In the genomic region with DNA sequence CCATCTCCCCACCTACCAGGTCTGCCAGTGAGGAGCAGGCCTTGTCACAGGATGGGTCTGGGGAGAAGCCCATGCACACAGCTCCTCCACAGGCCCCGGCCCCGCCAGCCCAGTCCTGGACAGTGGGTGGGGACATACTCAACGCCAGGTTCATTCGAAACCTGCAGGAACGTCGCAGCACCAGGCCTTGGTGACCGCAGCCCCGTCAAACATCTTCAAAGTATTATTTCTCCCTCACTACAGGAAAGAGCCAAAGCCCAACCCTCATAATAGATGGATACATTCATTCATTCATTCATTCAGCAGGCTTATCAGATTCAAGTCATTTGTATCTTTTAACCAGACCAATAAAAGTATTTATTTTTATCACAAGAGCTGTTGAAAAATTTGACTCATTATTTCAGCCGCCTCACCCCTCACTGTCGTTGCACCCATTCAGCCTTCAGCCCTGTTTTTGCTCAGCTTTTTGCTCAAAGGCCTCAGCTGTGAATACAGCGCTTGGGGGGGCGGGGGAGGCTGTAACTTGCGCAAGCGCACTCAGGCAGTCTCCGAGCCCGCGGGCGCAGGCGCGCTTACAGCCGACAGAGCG, we compare ENCODE assay signal across 1 cellular context.
TF ChIP-seq lines count a peak whose summit lies in the region.

No MANE protein-coding gene starts in this region.

TF ChIP-seq in K562, 482 proteins besides CTCF, POLR2A, EP300 and RAD21 (continued from another document):
- TF ChIP-seq ZNF511 (CRISPR knock-in tag; IDR thresholded peaks at IDR 0.05) (no peak), BRD4 (IDR thresholded peaks at IDR 0.05) (no peak), PHF20 (IDR thresholded peaks at IDR 0.05; ENCODE audit: partially characterized antibody) (no peak), MEF2A (IDR thresholded peaks at IDR 0.05; ENCODE audit: control insufficient read depth, low read depth, low read length) (no peak), ZNF766 (CRISPR knock-in tag; conservative IDR thresholded peaks at IDR 0.05) (no peak), ZNF609 (CRISPR knock-in tag; IDR thresholded peaks at IDR 0.05; ENCODE audit: borderline replicate concordance) (no peak), ETV1 (tag; conservative IDR thresholded peaks at IDR 0.05; ENCODE audit: low read depth) (no peak), HNRNPLL (IDR thresholded peaks at IDR 0.05; ENCODE audit: low read depth, low read length, poor library complexity, severe bottlenecking) (peak; percentile 63), SIN3A (IDR thresholded peaks at IDR 0.05; ENCODE audit: borderline replicate concordance in 2 of 2, control insufficient read depth in 1 of 2, low read depth in 2 of 2, low read length in 2 of 2) (peak in 1 of 2 experiments; percentile 57; a peak in 1 of 4 replicates), TCFL5 (CRISPR knock-in tag; conservative IDR thresholded peaks at IDR 0.05) (no peak), CBX5 (IDR thresholded peaks at IDR 0.05; ENCODE audit: borderline replicate concordance, low read depth) (no peak)
- TF ChIP-seq, protein P1, sequence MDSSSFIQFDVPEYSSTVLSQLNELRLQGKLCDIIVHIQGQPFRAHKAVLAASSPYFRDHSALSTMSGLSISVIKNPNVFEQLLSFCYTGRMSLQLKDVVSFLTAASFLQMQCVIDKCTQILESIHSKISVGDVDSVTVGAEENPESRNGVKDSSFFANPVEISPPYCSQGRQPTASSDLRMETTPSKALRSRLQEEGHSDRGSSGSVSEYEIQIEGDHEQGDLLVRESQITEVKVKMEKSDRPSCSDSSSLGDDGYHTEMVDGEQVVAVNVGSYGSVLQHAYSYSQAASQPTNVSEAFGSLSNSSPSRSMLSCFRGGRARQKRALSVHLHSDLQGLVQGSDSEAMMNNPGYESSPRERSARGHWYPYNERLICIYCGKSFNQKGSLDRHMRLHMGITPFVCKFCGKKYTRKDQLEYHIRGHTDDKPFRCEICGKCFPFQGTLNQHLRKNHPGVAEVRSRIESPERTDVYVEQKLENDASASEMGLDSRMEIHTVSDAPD (CRISPR knock-in tag; IDR thresholded peaks at IDR 0.05): no peak
